Comparison of ENCODE assay signal across 21 cellular contexts in the genomic region with DNA sequence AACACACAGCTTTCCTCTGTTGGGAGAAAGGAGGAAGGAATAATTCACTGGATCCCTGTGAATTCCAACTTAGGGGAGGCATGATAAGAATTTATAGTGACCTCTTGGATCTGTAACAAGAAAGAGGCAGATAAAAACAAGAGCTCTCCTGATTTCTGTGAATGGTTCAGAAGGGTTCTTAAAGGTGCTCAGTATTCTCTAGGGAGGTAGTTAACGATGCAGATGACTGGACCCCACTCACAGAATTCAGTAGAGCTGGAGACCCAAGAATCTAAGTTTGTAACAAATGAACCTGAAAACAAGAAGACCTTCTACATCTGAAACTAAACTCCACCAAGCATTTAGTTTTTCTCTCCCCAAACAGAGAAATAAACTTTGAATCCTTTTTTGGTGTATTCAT. TPM values are rescaled to one million over a fixed set of nuclear protein-coding genes. Genes with fewer than 3 reads are reported as not detected.
DNase-seq lines count a peak whose midpoint lies in the region; ATAC-seq and FAIRE-seq lines count a peak whose summit lies in the region.
"Had no signal": no experiment of that assay in that cellular context is flagged by ENCODE, and none has a peak within 500 bp of the region (broad histone marks: within the 10 kb centered on the region; RNA-seq: fewer than 3 reads in every experiment).

No MANE protein-coding gene starts in this region.

- H3K27ac ChIP-seq in BLaER1 treated with 17β-estradiol and CSF1 and Interleukin-3, amounts not matched to agents 10 nM and 100 nM, result 0 out of 22 replicates have a peak overlapping the region, but pooled peaks of 1 of the 11 experiments have one; percentile 35
- H3K27ac ChIP-seq: KMS-11 had no signal

- peak overlapping the region; percentile 80 for H3K27ac Mint-ChIP-seq in T-helper 17 cell
- H3K27ac Mint-ChIP-seq: CD14-positive monocyte had no signal

- H3K9ac ChIP-seq in BLaER1 treated with 17β-estradiol and CSF1 and Interleukin-3, amounts not matched to agents 10 nM and 100 nM, result peak overlapping the region in 1 of 11 experiments; percentile 15; a peak in 1 of 22 replicates
- H3K9ac ChIP-seq: KMS-11 had no signal

- H3K4me3 ChIP-seq in BLaER1 treated with 17β-estradiol and CSF1 and Interleukin-3, amounts not matched to agents 10 nM and 100 nM, result no peak overlapping the region
- H3K4me3 ChIP-seq: MG63 had no signal

- DNase-seq in GM18507 (ENCODE audit: extremely low spot score, insufficient read length, low read depth) (no peak), T-helper 17 cell (no peak), NCI-H69 (lab: John Stamatoyannopoulos, UW) (no peak), COLO668 (lab: John Stamatoyannopoulos, UW; ENCODE audit: unreplicated experiment) (no peak)
- DNase-seq in NK-92 treated with Interleukin-12 subunit alpha and Interleukin-12 subunit beta, amount 100 ng/mL, for 24 hours (lab: John Stamatoyannopoulos, UW), result no peak
- DNase-seq in stimulated activated CD4-positive, alpha-beta T cell treated with anti-CD3 and anti-CD28 coated beads, Interleukin-4, amount 100 ng/mL, for 1 hour, result no peak
- DNase-seq: EL, MG63, NCI-H1092 treated with DMSO at 0.1 percent for 48 hours, NCI-H1694, NCI-H2107, NCI-H748 treated with DMSO at 0.1 percent for 48 hours, Right ventricle myocardium superior had no signal

- H3K4me3 Mint-ChIP-seq in T-helper 17 cell, result no peak overlapping the region
- H3K4me3 Mint-ChIP-seq: CD14-positive monocyte had no signal

- H3K27me3 ChIP-seq in BLaER1 treated with 17β-estradiol and CSF1 and Interleukin-3, amounts not matched to agents 10 nM and 100 nM, result no peaks in the 10 kb centered on the region
- H3K27me3 ChIP-seq: MG63 had no signal

- peaks cover 2% of the 10 kb centered on the region for H3K36me3 Mint-ChIP-seq in T-helper 17 cell (ENCODE audit: low read depth)

- peak; percentile 12 for FAIRE-seq in GM18507 (lab: Jason Lieb, UNC)
- FAIRE-seq: HepG2 had no signal

- H4K20me1 ChIP-seq in BLaER1 treated with 17β-estradiol and CSF1 and Interleukin-3, amounts not matched to agents 10 nM and 100 nM, result peaks cover 15 to 99% (median 71%) of the 10 kb centered on the region in 11 experiments; a peak in 21 of 22 replicates

- H3K4me2 ChIP-seq in BLaER1 treated with 17β-estradiol and CSF1 and Interleukin-3, amounts not matched to agents 10 nM and 100 nM, result peak overlapping the region in 6 of 11 experiments; percentile 11 to 50 (median 36); a peak in 10 of 22 replicates
- H3K4me2 ChIP-seq: KMS-11 had no signal

- peaks cover 0 to 71% (median 36%) of the 10 kb centered on the region in 11 experiments; a peak in 18 of 22 replicates for H3K36me3 ChIP-seq in BLaER1 treated with 17β-estradiol and CSF1 and Interleukin-3, amounts not matched to agents 10 nM and 100 nM
- H3K36me3 ChIP-seq: MG63 had no signal

- peaks cover 44 to 88% (median 72%) of the 10 kb centered on the region in 10 experiments for H3K4me1 ChIP-seq in BLaER1 treated with 17β-estradiol and CSF1 and Interleukin-3, amounts not matched to agents 10 nM and 100 nM

- H3K4me1 Mint-ChIP-seq in T-helper 17 cell, result peaks cover 21% of the 10 kb centered on the region

- peak; percentile 40 for ATAC-seq in GM21576 (IDR thresholded peaks at IDR 0.05; ENCODE audit: unreplicated experiment)
- ATAC-seq in T-helper 17 cell, result no peak
- ATAC-seq: HCT116, HepG2, Panc1, SK-N-SH treated with all-trans-retinoic acid at 6 μM for 48 hours had no signal

- no peaks in the 10 kb centered on the region for H3K27me3 Mint-ChIP-seq in T-helper 17 cell

- peaks cover 5 to 49% (median 29%) of the 10 kb centered on the region in 11 experiments; a peak in 19 of 22 replicates for H3K9me3 ChIP-seq in BLaER1 treated with 17β-estradiol and CSF1 and Interleukin-3, amounts not matched to agents 10 nM and 100 nM (replicated peaks in 1 of 11)
- no peaks in the 10 kb centered on the region for H3K9me3 ChIP-seq in T-helper 17 cell (ENCODE audit: control insufficient read depth, low read length, poor library complexity, severe bottlenecking)
- H3K9me3 ChIP-seq: MG63 had no signal

RNA-seq across cellular contexts. Expression of a gene that starts 8.6 kb away (rescaled TPM):
- total RNA-seq in T-helper 17 cell, result 10 to 100 TPM; 10.7 to 18.1 TPM

RNA-seq across cellular contexts. Expression of a gene that starts 22.5 kb away (rescaled TPM):
- 100 to 1,000 TPM in 1 of 2 donors, 10 to 100 TPM in 1; 90.2 to 112 TPM for total RNA-seq in T-helper 17 cell
